ENCODE assay signal across 3 cellular contexts in the genomic region with DNA sequence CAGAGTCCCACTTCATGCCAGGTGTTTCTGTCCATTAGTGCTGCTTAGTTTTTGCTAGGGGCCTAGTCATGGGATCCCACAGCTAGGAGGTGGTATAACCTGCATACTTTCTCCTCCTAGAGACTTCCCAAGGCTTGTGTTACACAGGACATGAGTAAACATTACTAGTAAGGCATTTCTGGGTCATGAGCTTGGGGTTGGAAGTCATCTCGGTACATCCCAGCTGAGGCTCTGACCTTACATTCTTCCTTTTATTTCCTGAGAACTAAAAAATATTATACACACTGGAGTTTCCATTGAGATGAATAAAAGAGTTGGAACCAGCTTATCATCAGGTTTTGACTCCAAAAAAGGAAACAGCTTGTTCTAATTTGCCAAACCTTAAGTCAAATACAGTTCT.
TF ChIP-seq lines count a peak whose summit lies in the region.

No MANE protein-coding gene starts in this region.

TF ChIP-seq in IMR-90, 13 proteins besides CTCF, POLR2A, EP300 and RAD21:
- no peak for TF ChIP-seq ELK1 (IDR thresholded peaks at IDR 0.05; ENCODE audit: borderline replicate concordance, low read depth, low read length)
- TF ChIP-seq NFE2L2 (IDR thresholded peaks at IDR 0.05; ENCODE audit: low read depth, low read length) = no peak
- TF ChIP-seq USF2 (IDR thresholded peaks at IDR 0.05; ENCODE audit: low read depth, low read length) = no peak
- no peak for TF ChIP-seq CEBPB (IDR thresholded peaks at IDR 0.05; ENCODE audit: low read depth, low read length)
- no peak for TF ChIP-seq BHLHE40 (IDR thresholded peaks at IDR 0.05; ENCODE audit: low read depth, low read length)
- no peak for TF ChIP-seq FOS (IDR thresholded peaks at IDR 0.05; ENCODE audit: low read depth, low read length)

TF ChIP-seq in endothelial cell of umbilical vein, 7 proteins besides CTCF, POLR2A, EP300 and RAD21:
- TF ChIP-seq EZH2 (IDR thresholded peaks at IDR 0.05; ENCODE audit: borderline replicate concordance, low read depth, low read length, severe bottlenecking) = no peak
- TF ChIP-seq JUN (IDR thresholded peaks at IDR 0.05; ENCODE audit: borderline replicate concordance, insufficient read depth, insufficient read length, low read depth) = peak; percentile 32
- peak; percentile 65 for TF ChIP-seq POLR2AphosphoS5 (IDR thresholded peaks at IDR 0.05; ENCODE audit: insufficient read depth, low read depth, low read length)
- no peak for TF ChIP-seq MAX (IDR thresholded peaks at IDR 0.05; ENCODE audit: insufficient read depth, insufficient read length)
- TF ChIP-seq GATA2 (IDR thresholded peaks at IDR 0.05; ENCODE audit: insufficient read depth, insufficient read length, low read depth, low read length) = peak; percentile 53
- TF ChIP-seq MYC (IDR thresholded peaks at IDR 0.05; ENCODE audit: low read depth, low read length) = no peak
- TF ChIP-seq FOS (IDR thresholded peaks at IDR 0.05; ENCODE audit: borderline replicate concordance, insufficient read depth, low read length) = peak; percentile 80

TF ChIP-seq in liver, 16 proteins besides CTCF, POLR2A, EP300 and RAD21:
- TF ChIP-seq MAX (IDR thresholded peaks at IDR 0.05) (no peak), NR2F2 (IDR thresholded peaks at IDR 0.05) (peak; percentile 64)
- TF ChIP-seq, protein P1, sequence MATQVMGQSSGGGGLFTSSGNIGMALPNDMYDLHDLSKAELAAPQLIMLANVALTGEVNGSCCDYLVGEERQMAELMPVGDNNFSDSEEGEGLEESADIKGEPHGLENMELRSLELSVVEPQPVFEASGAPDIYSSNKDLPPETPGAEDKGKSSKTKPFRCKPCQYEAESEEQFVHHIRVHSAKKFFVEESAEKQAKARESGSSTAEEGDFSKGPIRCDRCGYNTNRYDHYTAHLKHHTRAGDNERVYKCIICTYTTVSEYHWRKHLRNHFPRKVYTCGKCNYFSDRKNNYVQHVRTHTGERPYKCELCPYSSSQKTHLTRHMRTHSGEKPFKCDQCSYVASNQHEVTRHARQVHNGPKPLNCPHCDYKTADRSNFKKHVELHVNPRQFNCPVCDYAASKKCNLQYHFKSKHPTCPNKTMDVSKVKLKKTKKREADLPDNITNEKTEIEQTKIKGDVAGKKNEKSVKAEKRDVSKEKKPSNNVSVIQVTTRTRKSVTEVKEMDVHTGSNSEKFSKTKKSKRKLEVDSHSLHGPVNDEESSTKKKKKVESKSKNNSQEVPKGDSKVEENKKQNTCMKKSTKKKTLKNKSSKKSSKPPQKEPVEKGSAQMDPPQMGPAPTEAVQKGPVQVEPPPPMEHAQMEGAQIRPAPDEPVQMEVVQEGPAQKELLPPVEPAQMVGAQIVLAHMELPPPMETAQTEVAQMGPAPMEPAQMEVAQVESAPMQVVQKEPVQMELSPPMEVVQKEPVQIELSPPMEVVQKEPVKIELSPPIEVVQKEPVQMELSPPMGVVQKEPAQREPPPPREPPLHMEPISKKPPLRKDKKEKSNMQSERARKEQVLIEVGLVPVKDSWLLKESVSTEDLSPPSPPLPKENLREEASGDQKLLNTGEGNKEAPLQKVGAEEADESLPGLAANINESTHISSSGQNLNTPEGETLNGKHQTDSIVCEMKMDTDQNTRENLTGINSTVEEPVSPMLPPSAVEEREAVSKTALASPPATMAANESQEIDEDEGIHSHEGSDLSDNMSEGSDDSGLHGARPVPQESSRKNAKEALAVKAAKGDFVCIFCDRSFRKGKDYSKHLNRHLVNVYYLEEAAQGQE (IDR thresholded peaks at IDR 0.05) = no peak
